Comparison of ENCODE assay signal across 8 cellular contexts in genomic region chr6:32973144-32973854, GRCh38. TPM values are rescaled to one million over a fixed set of nuclear protein-coding genes. Genes with fewer than 3 reads are reported as not detected.
DNase-seq lines count a peak whose midpoint lies in the region; ATAC-seq and TF ChIP-seq lines count a peak whose summit lies in the region.

No MANE protein-coding gene starts in this region.

- peak overlapping the region; percentile 85 for H3K4me3 Mint-ChIP-seq in Caco-2 (ENCODE audit: unreplicated experiment)
- peak overlapping the region; percentile 95 for H3K4me3 Mint-ChIP-seq in activated CD8-positive, alpha-beta T cell treated with anti-CD3 and anti-CD28 coated beads for 36 hours

- H3F3A ChIP-seq in Loucy (ENCODE audit: low read depth): peaks cover 9% of the 10 kb centered on the region; the same call in 1 of the 2 replicates

- peaks cover 62% of the 10 kb centered on the region for H4K20me1 ChIP-seq in Loucy (ENCODE audit: insufficient read depth, low read length, poor library complexity, severe bottlenecking)

- POLR2A ChIA-PET in Caco-2 (lab: Charles Lee): interaction anchor here (2.2 to 3.4 kb wide), 3 partner anchors 8 to 20 kb away, joined by 22 to 61 read pairs (median 55); partner anchors contain the start of gene HLA-DMA
- POLR2A ChIA-PET in activated CD8-positive, alpha-beta T cell treated with anti-CD3 and anti-CD28 coated beads for 36 hours (lab: Charles Lee): interaction anchor here (1.1 to 30.4 kb wide), 21 partner anchors 4 to 844 kb away, joined by 3 to 852 read pairs (median 9); partner anchors contain the start of genes B3GALT4, BRD2, FKBPL and HLA-DMA

- H3K4me2 ChIP-seq in Loucy (ENCODE audit: low read depth, low read length, poor library complexity, severe bottlenecking): peak overlapping the region; percentile 93

- H3K9ac ChIP-seq in Loucy (ENCODE audit: low read depth, low read length, poor library complexity, severe bottlenecking): peak overlapping the region; percentile 84

- DNase-seq in Caco-2 (no peak), epithelial cell of proximal tubule (ENCODE audit: low read depth) (no peak), GM13976 (ENCODE audit: low spot score) (no peak), SIG-M5 (lab: John Stamatoyannopoulos, UW) (no peak)
- peak; percentile 77 for DNase-seq in activated CD8-positive, alpha-beta T cell treated with anti-CD3 and anti-CD28 coated beads for 36 hours

- H3K9me3 Mint-ChIP-seq in Caco-2 (ENCODE audit: unreplicated experiment): no peaks in the 10 kb centered on the region
- H3K9me3 Mint-ChIP-seq in activated CD8-positive, alpha-beta T cell treated with anti-CD3 and anti-CD28 coated beads for 36 hours: no peaks in the 10 kb centered on the region

- no TSS peak for BruUV-seq in Caco-2 (replicated peaks; lab: Mats Ljungman, UMichigan)

- intact Hi-C loops in Caco-2 (cut with micrococcal nuclease; ENCODE audit: unreplicated experiment): no loop called here
- intact Hi-C loops in activated CD8-positive, alpha-beta T cell treated with anti-CD3 and anti-CD28 coated beads for 36 hours (cut with micrococcal nuclease): no loop called here

- peaks cover 42% of the 10 kb centered on the region for H3K4me1 ChIP-seq in Caco-2
- H3K4me1 ChIP-seq in Loucy (ENCODE audit: insufficient read depth, low read length, poor library complexity, severe bottlenecking): peaks cover 33% of the 10 kb centered on the region
- peaks cover 50 to 66% of the 10 kb centered on the region in 2 experiments for H3K4me1 ChIP-seq in neutrophil (ENCODE audit: control insufficient read depth in 1 of 2, insufficient read depth in 1 of 2, low read depth in 1 of 2, low read length in 1 of 2)

- ATAC-seq in activated CD8-positive, alpha-beta T cell treated with anti-CD3 and anti-CD28 coated beads for 36 hours: no peak
- ATAC-seq in GM19324 (IDR thresholded peaks at IDR 0.05; ENCODE audit: low FRiP score, unreplicated experiment): no peak

- H3K27ac Mint-ChIP-seq in Caco-2 (ENCODE audit: unreplicated experiment): peak overlapping the region; percentile 100
- H3K27ac Mint-ChIP-seq in activated CD8-positive, alpha-beta T cell treated with anti-CD3 and anti-CD28 coated beads for 36 hours: peak overlapping the region; percentile 99

- in situ Hi-C loops in GM13976 (cut with MboI; ENCODE audit: low sequenced_read_pairs, unreplicated experiment): no loop called here

- H3K27me3 Mint-ChIP-seq in Caco-2 (ENCODE audit: insufficient read depth, unreplicated experiment): no peaks in the 10 kb centered on the region
- H3K27me3 Mint-ChIP-seq in activated CD8-positive, alpha-beta T cell treated with anti-CD3 and anti-CD28 coated beads for 36 hours: no peaks in the 10 kb centered on the region

- H3K79me2 ChIP-seq in Loucy (ENCODE audit: insufficient read depth, low read length): peaks cover 88% of the 10 kb centered on the region

- H3K27me3 ChIP-seq in Caco-2 (replicated peaks; ENCODE audit: control insufficient read depth, insufficient read depth, low read length) (no peaks in the 10 kb centered on the region), Loucy (ENCODE audit: insufficient read depth, low read length, poor library complexity, severe bottlenecking) (peaks cover 42% of the 10 kb centered on the region), neutrophil (no peaks in the 10 kb centered on the region)

- H3K9me3 ChIP-seq in Caco-2 (no peaks in the 10 kb centered on the region), Loucy (ENCODE audit: insufficient read depth, low read depth, low read length) (no peaks in the 10 kb centered on the region), neutrophil (no peaks in the 10 kb centered on the region)

- H3K36me3 Mint-ChIP-seq in Caco-2 (ENCODE audit: insufficient read depth, unreplicated experiment): peaks cover 100% of the 10 kb centered on the region
- H3K36me3 Mint-ChIP-seq in activated CD8-positive, alpha-beta T cell treated with anti-CD3 and anti-CD28 coated beads for 36 hours (ENCODE audit: low read depth): peaks cover 88% of the 10 kb centered on the region

- H3K4me1 Mint-ChIP-seq in Caco-2 (ENCODE audit: low read depth, unreplicated experiment): peaks cover 28% of the 10 kb centered on the region
- peaks cover 30% of the 10 kb centered on the region for H3K4me1 Mint-ChIP-seq in activated CD8-positive, alpha-beta T cell treated with anti-CD3 and anti-CD28 coated beads for 36 hours (ENCODE audit: low read depth)

- H3K27ac ChIP-seq in neutrophil: peak overlapping the region; percentile 100

- H3K36me3 ChIP-seq in Caco-2 (ENCODE audit: control insufficient read depth, insufficient read depth, low read length) (peaks cover 23% of the 10 kb centered on the region), Loucy (ENCODE audit: insufficient read depth, low read length) (peaks cover 67% of the 10 kb centered on the region), neutrophil (peaks cover 47% of the 10 kb centered on the region)

- CTCF ChIA-PET in Caco-2 (lab: Charles Lee): interaction anchor here (2.9 kb wide), 1 partner anchor 12 kb away, joined by 46 read pairs; no protein-coding TSS in a partner anchor
- CTCF ChIA-PET in activated CD8-positive, alpha-beta T cell treated with anti-CD3 and anti-CD28 coated beads for 36 hours (lab: Charles Lee): interaction anchor here (0.8 to 17.0 kb wide), 12 partner anchors 12 to 160 kb away, joined by 3 to 246 read pairs (median 7); partner anchors contain the start of genes HLA-DMA, PSMB9, TAP1 and TAP2

- no peaks in the 10 kb centered on the region for H3K9me2 ChIP-seq in Loucy (replicated peaks; ENCODE audit: low read depth, low read length)

- TF ChIP-seq CTCF in Caco-2 (IDR thresholded peaks at IDR 0.05; ENCODE audit: insufficient read depth in 1 of 2, low read depth in 1 of 2, low read length in 1 of 2, severe bottlenecking in 1 of 2, unreplicated experiment in 1 of 2) (no peak), Loucy (conservative IDR thresholded peaks at IDR 0.05; ENCODE audit: low read length) (no peak), epithelial cell of proximal tubule (conservative IDR thresholded peaks at IDR 0.05; ENCODE audit: low read depth, low read length) (no peak), neutrophil (IDR thresholded peaks at IDR 0.05) (no peak), GM13976 (IDR thresholded peaks at IDR 0.05; ENCODE audit: borderline replicate concordance, control extremely low read depth, extremely low read depth, insufficient read depth, missing control alignments) (no peak)
- TF ChIP-seq CTCF in activated CD8-positive, alpha-beta T cell treated with anti-CD3 and anti-CD28 coated beads for 36 hours (IDR thresholded peaks at IDR 0.05): no peak

- peak overlapping the region; percentile 92 for H3K4me3 ChIP-seq in Caco-2 (ENCODE audit: low read depth, low read length)
- H3K4me3 ChIP-seq in Loucy (ENCODE audit: low read length, poor library complexity, severe bottlenecking): peak overlapping the region; percentile 96
- peak overlapping the region; percentile 69 for H3K4me3 ChIP-seq in epithelial cell of proximal tubule (ENCODE audit: low read depth, low read length)
- H3K4me3 ChIP-seq in neutrophil (ENCODE audit: low read depth in 1 of 2, low read length in 1 of 2): peak overlapping the region; percentile 96 to 97

- no peak overlapping the region for H2AFZ ChIP-seq in Loucy (ENCODE audit: low read length)

RNA-seq across cellular contexts. Expression of gene BRD2, which starts 4.9 kb away (rescaled TPM):
- total RNA-seq in Caco-2 (2022) (199 and 200 TPM in 2 replicates), epithelial cell of proximal tubule (128 and 140 TPM in 2 replicates)
- 100 to 1,000 TPM; 219 to 235 TPM for total RNA-seq in activated CD8-positive, alpha-beta T cell treated with anti-CD3 and anti-CD28 coated beads for 36 hours

RNA-seq across cellular contexts. Expression of gene HLA-DMA, which starts 20.4 kb away (rescaled TPM):
- total RNA-seq in Caco-2 (2022) (1.6 and 2.1 TPM in 2 replicates), epithelial cell of proximal tubule (0.65 and 2.0 TPM in 2 replicates)
- total RNA-seq in activated CD8-positive, alpha-beta T cell treated with anti-CD3 and anti-CD28 coated beads for 36 hours: 10 to 100 TPM; 16.2 TPM

RNA-seq across cellular contexts. Expression of gene HLA-DMB, which starts 32.5 kb away (rescaled TPM):
- total RNA-seq in Caco-2 (2022) (not detected in 2 replicates), epithelial cell of proximal tubule (3.5 and 4.2 TPM in 2 replicates)
- 1 to 10 TPM; 3.5 to 3.6 TPM for total RNA-seq in activated CD8-positive, alpha-beta T cell treated with anti-CD3 and anti-CD28 coated beads for 36 hours

RNA-seq across cellular contexts. Expression of gene HLA-DOA, which starts 36.1 kb away (rescaled TPM):
- total RNA-seq in Caco-2 (2022) (not detected in 2 replicates), epithelial cell of proximal tubule (1.6 TPM in 1 of 2 replicates, not detected in the other)
- 1 to 10 TPM; 6.4 to 8.1 TPM for total RNA-seq in activated CD8-positive, alpha-beta T cell treated with anti-CD3 and anti-CD28 coated beads for 36 hours
